ENCODE assay signal across 9 cellular contexts in the genomic region with DNA sequence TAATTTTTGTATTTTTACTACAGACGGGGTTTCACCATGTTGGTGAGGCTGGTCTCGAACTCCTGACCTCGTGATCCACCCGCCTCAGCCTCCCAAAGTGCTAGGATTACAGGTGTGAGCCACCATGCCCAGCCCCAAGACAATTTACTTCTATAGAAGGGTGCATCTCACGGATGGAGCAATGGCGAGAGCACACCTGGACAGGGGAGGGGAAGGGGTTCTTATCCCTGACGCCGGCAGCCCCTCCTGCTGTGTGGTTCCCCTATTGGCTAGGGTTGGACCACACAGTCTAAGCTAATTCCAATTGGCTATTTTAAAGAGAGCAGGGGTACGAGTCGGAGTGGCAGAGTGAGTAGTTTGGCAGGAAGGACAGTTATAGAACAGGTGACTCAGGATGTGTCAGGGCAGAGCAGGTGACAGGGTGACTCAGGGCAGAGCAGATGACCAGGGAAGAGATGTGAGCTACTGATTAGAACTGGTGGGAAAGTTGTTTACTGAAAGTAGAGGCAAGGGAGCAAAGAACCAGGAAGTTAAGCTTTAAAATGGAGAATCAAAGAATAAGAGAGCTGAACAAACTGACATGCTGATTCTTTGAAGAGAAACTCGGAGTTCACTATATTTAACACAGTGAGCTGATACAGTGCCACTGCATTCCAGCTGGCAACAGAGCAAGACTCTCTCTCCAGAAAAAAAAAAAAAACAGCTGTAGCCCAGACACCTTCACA. TPM values are rescaled to one million over a fixed set of nuclear protein-coding genes. Genes with fewer than 3 reads are reported as not detected.
A peak's percentile ranks its signal among the peaks of the same experiment; 100 is the strongest.
DNase-seq lines count a peak whose midpoint lies in the region; ATAC-seq, FAIRE-seq and TF ChIP-seq lines count a peak whose summit lies in the region.
"Had no signal": no experiment of that assay in that cellular context is flagged by ENCODE, and none has a peak within 500 bp of the region (broad histone marks: within the 10 kb centered on the region; RNA-seq: fewer than 3 reads in every experiment).

No MANE protein-coding gene starts in this region.

- TF ChIP-seq CTCF in epithelial cell of proximal tubule (conservative IDR thresholded peaks at IDR 0.05; ENCODE audit: low read depth, low read length) (no peak), prostate gland (IDR thresholded peaks at IDR 0.05) (no peak)

- intact Hi-C loops in prostate gland (cut with DNase I), result no loop called here

- H3K4me3 Mint-ChIP-seq in immature natural killer cell, result no peak overlapping the region
- H3K4me3 Mint-ChIP-seq: effector memory CD8-positive, alpha-beta T cell had no signal

- peaks cover 6 to 19% (median 13%) of the 10 kb centered on the region in 3 donors for H3K27me3 Mint-ChIP-seq in immature natural killer cell (ENCODE audit: low read depth in 3 of 3)

- H3K4me1 ChIP-seq in prostate gland (replicated peaks), result peaks cover 9% of the 10 kb centered on the region

- no peak for ATAC-seq in GM18517 (IDR thresholded peaks at IDR 0.05; ENCODE audit: unreplicated experiment)
- ATAC-seq: effector memory CD8-positive, alpha-beta T cell had no signal

- no peak for DNase-seq in GM12891 (ENCODE audit: insufficient read length, low spot score)
- DNase-seq in NCI-H510A treated with DMSO at 0.1 percent for 48 hours (lab: John Stamatoyannopoulos, UW), result peak; percentile 66
- DNase-seq in epithelial cell of proximal tubule (ENCODE audit: low read depth), result peak; percentile 81
- peak; percentile 64 for DNase-seq in prostate gland (ENCODE audit: low spot score)
- no peak for DNase-seq in NCI-H1436 (lab: John Stamatoyannopoulos, UW)
- no peak for DNase-seq in immature natural killer cell
- DNase-seq: effector memory CD8-positive, alpha-beta T cell; stimulated activated CD4-positive, alpha-beta T cell treated with anti-CD3 and anti-CD28 coated beads, Interleukin-2, amount 100 ng/mL, for 48 hours had no signal

- H3K4me1 Mint-ChIP-seq in immature natural killer cell, result peaks cover 0 to 4% of the 10 kb centered on the region in 2 donors

- H3K27me3 ChIP-seq in prostate gland (replicated peaks; ENCODE audit: insufficient read depth), result no peaks in the 10 kb centered on the region

- H3K4me3 ChIP-seq in epithelial cell of proximal tubule (ENCODE audit: low read depth, low read length) (no peak overlapping the region), prostate gland (no peak overlapping the region)

- no peaks in the 10 kb centered on the region for H3K9me3 ChIP-seq in prostate gland

- peak overlapping the region in 1 of 6 donors; percentile 68 for H3K27ac Mint-ChIP-seq in immature natural killer cell
- H3K27ac Mint-ChIP-seq: effector memory CD8-positive, alpha-beta T cell had no signal

- FAIRE-seq in GM12891 (lab: Jason Lieb, UNC), result peak; percentile 69

- peak overlapping the region; percentile 57 to 59 for H3K27ac ChIP-seq in prostate gland

- 52% methylated on average over 11 of the region's 11 CpGs for WGBS in prostate gland

- no peaks in the 10 kb centered on the region for H3K36me3 ChIP-seq in prostate gland

- H3K36me3 Mint-ChIP-seq in immature natural killer cell, result no peaks in the 10 kb centered on the region

- H3K9me3 Mint-ChIP-seq in immature natural killer cell, result peaks cover 0 to 1% (median 0%) of the 10 kb centered on the region in 6 donors
- H3K9me3 Mint-ChIP-seq: effector memory CD8-positive, alpha-beta T cell had no signal

- TF ChIP-seq POLR2A in GM12891 (IDR thresholded peaks at IDR 0.05; ENCODE audit: low read depth, low read length) (no peak), prostate gland (IDR thresholded peaks at IDR 0.05) (no peak)

TF ChIP-seq in GM12891, 5 proteins besides CTCF, POLR2A, EP300 and RAD21:
- TF ChIP-seq POLR2AphosphoS5 (IDR thresholded peaks at IDR 0.05; ENCODE audit: low read depth, low read length), result no peak
- TF ChIP-seq PAX5 (IDR thresholded peaks at IDR 0.05; ENCODE audit: insufficient read depth, low read length, severe bottlenecking), result no peak
- no peak for TF ChIP-seq TAF1 (IDR thresholded peaks at IDR 0.05; ENCODE audit: low read depth, low read length)
- no peak for TF ChIP-seq SPI1 (IDR thresholded peaks at IDR 0.05; ENCODE audit: low read depth, low read length)
- TF ChIP-seq POU2F2 (IDR thresholded peaks at IDR 0.05; ENCODE audit: low read depth, low read length), result no peak

RNA-seq across cellular contexts. Expression of a gene that starts 12.6 kb away (rescaled TPM):
- polyA plus RNA-seq in GM12891 (2012; ENCODE audit: low read depth, missing spikeins), result 113 TPM
- total RNA-seq in epithelial cell of proximal tubule, result 97.0 and 112 TPM in 2 replicates
- 100 to 1,000 TPM in 1 of 2 donors, 10 to 100 TPM in 1; 58.2 to 110 TPM for total RNA-seq in prostate gland
- 100 to 1,000 TPM in 2 of 3 donors, 10 to 100 TPM in 1; 94.1 to 119 (median 101) TPM for polyA plus RNA-seq in immature natural killer cell

RNA-seq across cellular contexts. Expression of a gene that starts 36.6 kb away (rescaled TPM):
- polyA plus RNA-seq in GM12891 (2012; ENCODE audit: low read depth, missing spikeins), result 0.21 TPM
- total RNA-seq in epithelial cell of proximal tubule (1.5 and 3.9 TPM in 2 replicates), prostate gland (10 to 100 TPM; 12.1 to 41.6 TPM)
- polyA plus RNA-seq in immature natural killer cell, result 1 to 10 TPM in 2 of 3 donors, not detected in 1; 1.9 to 4.0 TPM

RNA-seq across cellular contexts. Expression of a gene that starts 41.0 kb away (rescaled TPM):
- not detected for polyA plus RNA-seq in GM12891 (2012; ENCODE audit: low read depth, missing spikeins)
- total RNA-seq in epithelial cell of proximal tubule (not detected in 2 replicates), prostate gland (1 to 10 TPM in 1 of 2 donors, under 1 TPM in 1; 0.82 to 1.9 TPM)
- not detected for polyA plus RNA-seq in immature natural killer cell

RNA-seq across cellular contexts. Expression of a gene that starts 54.8 kb away (rescaled TPM):
- 42.4 TPM for polyA plus RNA-seq in GM12891 (2012; ENCODE audit: low read depth, missing spikeins)
- 123 and 157 TPM in 2 replicates for total RNA-seq in epithelial cell of proximal tubule
- 100 to 1,000 TPM; 108 to 148 TPM for total RNA-seq in prostate gland
- polyA plus RNA-seq in immature natural killer cell, result 100 to 1,000 TPM; 104 to 143 (median 114) TPM

RNA-seq across cellular contexts. Expression of a gene that starts 54.9 kb away (rescaled TPM):
- 18.7 TPM for polyA plus RNA-seq in GM12891 (2012; ENCODE audit: low read depth, missing spikeins)
- total RNA-seq in epithelial cell of proximal tubule, result 38.3 and 63.9 TPM in 2 replicates
- total RNA-seq in prostate gland, result 100 to 1,000 TPM in 1 of 2 donors, 10 to 100 TPM in 1; 99.6 to 132 TPM
- 10 to 100 TPM; 44.3 to 76.5 (median 64.1) TPM for polyA plus RNA-seq in immature natural killer cell

Comparison
In these comparisons a context has a peak if more than half of its experiments do, and no peak if none do; other contexts are left out.
1. DNase-seq: peak in NCI-H510A treated with DMSO at 0.1 percent for 48 hours (single experiment), epithelial cell of proximal tubule (single experiment) and prostate gland (single experiment); none in GM12891 (single experiment), NCI-H1436 (single experiment) and immature natural killer cell (0 of 3).